In genomic region chr1:97919568-97920261, GRCh38 we compare ENCODE assay signal across 8 cellular contexts. TPM values are rescaled to one million over a fixed set of nuclear protein-coding genes. Genes with fewer than 3 reads are reported as not detected.
A peak's percentile ranks its signal among the peaks of the same experiment; 100 is the strongest.
DNase-seq lines count a peak whose midpoint lies in the region; ATAC-seq and TF ChIP-seq lines count a peak whose summit lies in the region.

No MANE protein-coding gene starts in this region.

- peak overlapping the region; percentile 82 for H3K4me3 ChIP-seq in WERI-Rb-1 (ENCODE audit: low read depth, low read length)

- H3K27ac ChIP-seq in WERI-Rb-1: 0 out of 2 replicates have a peak overlapping the region, but pooled peaks have one; percentile 70

- no peaks in the 10 kb centered on the region for H3K9me3 ChIP-seq in WERI-Rb-1 (ENCODE audit: severe bottlenecking)

- H3K4me1 Mint-ChIP-seq in activated T-cell treated with anti-CD3 and anti-CD28 coated beads, Interleukin-2, amount 50 U/mL, for 4 hours (ENCODE audit: low read depth): peaks cover 50% of the 10 kb centered on the region
- H3K4me1 Mint-ChIP-seq in glutamatergic neuron (ENCODE audit: low read depth, unreplicated experiment): peaks cover 15% of the 10 kb centered on the region
- H3K4me1 Mint-ChIP-seq in stimulated activated memory B cell treated with anti-CD40 and anti-IgM and Interleukin-4, amounts not matched to agents 10 μg/mL and 1 μg/mL and 100 μg/mL, for 72 hours: peaks cover 22% of the 10 kb centered on the region

- no peak for DNase-seq in activated T-cell treated with anti-CD3 and anti-CD28 coated beads, Interleukin-2, amount 50 U/mL, for 4 hours
- no peak for DNase-seq in activated T-cell treated with anti-CD3 and anti-CD28 coated beads, Interleukin-2, amount 50 U/mL, for 48 hours
- no peak for DNase-seq in WERI-Rb-1
- no peak for DNase-seq in glutamatergic neuron
- no peak for DNase-seq in islet precursor cell
- DNase-seq in NCI-H82 treated with DMSO at 0.1 percent for 48 hours (lab: John Stamatoyannopoulos, UW; ENCODE audit: unreplicated experiment): no peak

- no peaks in the 10 kb centered on the region for H3K27me3 ChIP-seq in WERI-Rb-1 (ENCODE audit: insufficient read depth, low read depth, severe bottlenecking)

- no peaks in the 10 kb centered on the region for H3K36me3 ChIP-seq in WERI-Rb-1

- peaks cover 2% of the 10 kb centered on the region for H3K36me3 Mint-ChIP-seq in activated T-cell treated with anti-CD3 and anti-CD28 coated beads, Interleukin-2, amount 50 U/mL, for 4 hours (ENCODE audit: insufficient read depth)
- H3K36me3 Mint-ChIP-seq in glutamatergic neuron (ENCODE audit: unreplicated experiment): no peaks in the 10 kb centered on the region
- H3K36me3 Mint-ChIP-seq in stimulated activated memory B cell treated with anti-CD40 and anti-IgM and Interleukin-4, amounts not matched to agents 10 μg/mL and 1 μg/mL and 100 μg/mL, for 72 hours: no peaks in the 10 kb centered on the region

- TF ChIP-seq CTCF in WERI-Rb-1 (IDR thresholded peaks at IDR 0.05; ENCODE audit: low read depth, low read length) (no peak), glutamatergic neuron (IDR thresholded peaks at IDR 0.05; ENCODE audit: partially characterized antibody, unreplicated experiment) (no peak)

- ATAC-seq in activated T-cell treated with anti-CD3 and anti-CD28 coated beads, Interleukin-2, amount 50 U/mL, for 4 hours: no peak
- no peak for ATAC-seq in stimulated activated memory B cell treated with anti-CD40 and anti-IgM and Interleukin-4, amounts not matched to agents 10 μg/mL and 1 μg/mL and 100 μg/mL, for 72 hours
- no peak for ATAC-seq in HG02623 (IDR thresholded peaks at IDR 0.05; ENCODE audit: unreplicated experiment)

- no peaks in the 10 kb centered on the region for H3K9me3 Mint-ChIP-seq in activated T-cell treated with anti-CD3 and anti-CD28 coated beads, Interleukin-2, amount 50 U/mL, for 4 hours
- H3K9me3 Mint-ChIP-seq in glutamatergic neuron (ENCODE audit: unreplicated experiment): peaks cover 2% of the 10 kb centered on the region
- no peaks in the 10 kb centered on the region for H3K9me3 Mint-ChIP-seq in stimulated activated memory B cell treated with anti-CD40 and anti-IgM and Interleukin-4, amounts not matched to agents 10 μg/mL and 1 μg/mL and 100 μg/mL, for 72 hours

- H3K4me3 Mint-ChIP-seq in activated T-cell treated with anti-CD3 and anti-CD28 coated beads, Interleukin-2, amount 50 U/mL, for 4 hours: peak overlapping the region; percentile 87
- H3K4me3 Mint-ChIP-seq in glutamatergic neuron (ENCODE audit: unreplicated experiment): peak overlapping the region; percentile 93
- H3K4me3 Mint-ChIP-seq in stimulated activated memory B cell treated with anti-CD40 and anti-IgM and Interleukin-4, amounts not matched to agents 10 μg/mL and 1 μg/mL and 100 μg/mL, for 72 hours: peak overlapping the region; percentile 91

- H3K27me3 Mint-ChIP-seq in activated T-cell treated with anti-CD3 and anti-CD28 coated beads, Interleukin-2, amount 50 U/mL, for 4 hours (ENCODE audit: low read depth): no peaks in the 10 kb centered on the region
- peaks cover 8% of the 10 kb centered on the region for H3K27me3 Mint-ChIP-seq in glutamatergic neuron (ENCODE audit: unreplicated experiment)
- no peaks in the 10 kb centered on the region for H3K27me3 Mint-ChIP-seq in stimulated activated memory B cell treated with anti-CD40 and anti-IgM and Interleukin-4, amounts not matched to agents 10 μg/mL and 1 μg/mL and 100 μg/mL, for 72 hours

- H3K27ac Mint-ChIP-seq in glutamatergic neuron (ENCODE audit: unreplicated experiment): peak overlapping the region; percentile 48
- peak overlapping the region; percentile 88 for H3K27ac Mint-ChIP-seq in stimulated activated memory B cell treated with anti-CD40 and anti-IgM and Interleukin-4, amounts not matched to agents 10 μg/mL and 1 μg/mL and 100 μg/mL, for 72 hours

RNA-seq across cellular contexts. Expression of gene DPYD, which starts 1.1 kb away (rescaled TPM):
- total RNA-seq in activated T-cell treated with anti-CD3 and anti-CD28 coated beads, Interleukin-2, amount 50 U/mL, for 4 hours: 1 to 10 TPM; 2.1 to 3.5 (median 2.8) TPM
- 12.8 TPM for total RNA-seq in glutamatergic neuron (ENCODE audit: unreplicated experiment)
